Comparison of ENCODE assay signal across 2 cellular contexts in genomic region chr7:155263522-155264197, GRCh38.
TF ChIP-seq lines count a peak whose summit lies in the region.

No MANE protein-coding gene starts in this region.

TF ChIP-seq in IMR-90, 13 proteins besides CTCF, POLR2A, EP300 and RAD21:
- TF ChIP-seq MAFK (IDR thresholded peaks at IDR 0.05; ENCODE audit: low read depth, low read length) (no peak), SMC3 (IDR thresholded peaks at IDR 0.05; ENCODE audit: low read depth, low read length) (no peak), CEBPB (IDR thresholded peaks at IDR 0.05; ENCODE audit: low read depth, low read length) (no peak), FOS (IDR thresholded peaks at IDR 0.05; ENCODE audit: low read depth, low read length) (no peak), MXI1 (IDR thresholded peaks at IDR 0.05; ENCODE audit: borderline replicate concordance, low read depth, low read length) (no peak), RFX5 (IDR thresholded peaks at IDR 0.05; ENCODE audit: low read depth, low read length) (no peak), BHLHE40 (IDR thresholded peaks at IDR 0.05; ENCODE audit: low read depth, low read length) (no peak), MAZ (IDR thresholded peaks at IDR 0.05; ENCODE audit: borderline replicate concordance, low read depth, low read length) (no peak), CHD1 (IDR thresholded peaks at IDR 0.05; ENCODE audit: low read depth, low read length) (no peak), NFE2L2 (IDR thresholded peaks at IDR 0.05; ENCODE audit: low read depth, low read length) (no peak), USF2 (IDR thresholded peaks at IDR 0.05; ENCODE audit: low read depth, low read length) (no peak), RCOR1 (IDR thresholded peaks at IDR 0.05; ENCODE audit: insufficient replicate concordance, low read length) (no peak), ELK1 (IDR thresholded peaks at IDR 0.05; ENCODE audit: borderline replicate concordance, low read depth, low read length) (no peak)
TF ChIP-seq in IMR-90: peak in this region for 0.

TF ChIP-seq in GM12878, 131 proteins besides CTCF, POLR2A, EP300 and RAD21:
- TF ChIP-seq TCF3 (IDR thresholded peaks at IDR 0.05; ENCODE audit: borderline replicate concordance, insufficient read depth, low read depth, low read length) (0 out of 2 replicates have a peak, but pooled peaks have one; percentile 11), BCL3 (IDR thresholded peaks at IDR 0.05; ENCODE audit: borderline replicate concordance, insufficient read depth, low read depth, low read length, poor library complexity, severe bottlenecking) (peak; percentile 91), TCF12 (IDR thresholded peaks at IDR 0.05; ENCODE audit: low read depth, low read length) (no peak), NRF1 (conservative IDR thresholded peaks at IDR 0.05; ENCODE audit: low read depth, low read length) (no peak), USF1 (IDR thresholded peaks at IDR 0.05; ENCODE audit: borderline replicate concordance, extremely low read length, insufficient read depth, low read depth, low read length) (no peak), PBX3 (IDR thresholded peaks at IDR 0.05; ENCODE audit: insufficient replicate concordance, low read depth, low read length) (peak; percentile 60), ZNF592 (IDR thresholded peaks at IDR 0.05) (no peak), ATF3 (IDR thresholded peaks at IDR 0.05; ENCODE audit: borderline replicate concordance, extremely low read depth, low read depth, low read length) (no peak), KDM1A (IDR thresholded peaks at IDR 0.05; ENCODE audit: borderline replicate concordance) (no peak), MTA2 (IDR thresholded peaks at IDR 0.05; ENCODE audit: low read depth) (no peak), NFIC (IDR thresholded peaks at IDR 0.05; ENCODE audit: low read depth, low read length) (0 out of 2 replicates have a peak, but pooled peaks have one; percentile 19)
